Comparison of ENCODE assay signal across 1 cellular context in the genomic region with DNA sequence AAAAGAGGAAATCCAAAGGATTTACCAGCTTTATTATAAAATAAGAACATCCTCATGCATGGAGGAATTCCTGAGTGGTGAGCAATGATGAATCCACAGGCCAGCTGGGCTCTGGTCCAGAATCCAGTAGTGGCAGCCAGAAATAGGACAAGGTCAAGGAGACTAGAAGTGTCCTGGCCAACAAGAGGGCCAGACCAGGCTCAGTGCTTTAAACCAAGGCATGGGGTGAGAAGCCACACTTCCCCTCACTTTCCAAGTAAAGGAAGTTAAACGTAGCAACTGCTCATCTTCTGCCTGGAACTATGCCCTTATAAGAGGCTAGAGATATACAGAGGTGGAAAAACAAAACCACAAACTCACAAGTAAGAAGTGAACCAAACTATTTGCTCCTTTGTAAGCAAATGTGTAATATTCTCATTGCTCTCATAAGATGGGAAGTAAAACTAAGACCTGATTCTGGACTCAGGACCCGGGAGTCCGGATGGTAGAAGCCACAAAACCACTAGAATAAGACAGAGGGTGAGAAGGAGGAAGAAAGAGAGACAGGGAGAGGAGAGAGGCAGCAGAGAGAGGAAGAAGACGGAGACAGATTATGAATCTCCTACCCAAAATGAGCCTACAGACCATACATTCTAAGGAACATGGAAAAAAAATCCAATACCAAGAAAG.
TF ChIP-seq lines count a peak whose summit lies in the region.

No MANE protein-coding gene starts in this region.

TF ChIP-seq in A549, 52 proteins besides CTCF, POLR2A, EP300 and RAD21 (continued from another document):
- TF ChIP-seq, protein P1, sequence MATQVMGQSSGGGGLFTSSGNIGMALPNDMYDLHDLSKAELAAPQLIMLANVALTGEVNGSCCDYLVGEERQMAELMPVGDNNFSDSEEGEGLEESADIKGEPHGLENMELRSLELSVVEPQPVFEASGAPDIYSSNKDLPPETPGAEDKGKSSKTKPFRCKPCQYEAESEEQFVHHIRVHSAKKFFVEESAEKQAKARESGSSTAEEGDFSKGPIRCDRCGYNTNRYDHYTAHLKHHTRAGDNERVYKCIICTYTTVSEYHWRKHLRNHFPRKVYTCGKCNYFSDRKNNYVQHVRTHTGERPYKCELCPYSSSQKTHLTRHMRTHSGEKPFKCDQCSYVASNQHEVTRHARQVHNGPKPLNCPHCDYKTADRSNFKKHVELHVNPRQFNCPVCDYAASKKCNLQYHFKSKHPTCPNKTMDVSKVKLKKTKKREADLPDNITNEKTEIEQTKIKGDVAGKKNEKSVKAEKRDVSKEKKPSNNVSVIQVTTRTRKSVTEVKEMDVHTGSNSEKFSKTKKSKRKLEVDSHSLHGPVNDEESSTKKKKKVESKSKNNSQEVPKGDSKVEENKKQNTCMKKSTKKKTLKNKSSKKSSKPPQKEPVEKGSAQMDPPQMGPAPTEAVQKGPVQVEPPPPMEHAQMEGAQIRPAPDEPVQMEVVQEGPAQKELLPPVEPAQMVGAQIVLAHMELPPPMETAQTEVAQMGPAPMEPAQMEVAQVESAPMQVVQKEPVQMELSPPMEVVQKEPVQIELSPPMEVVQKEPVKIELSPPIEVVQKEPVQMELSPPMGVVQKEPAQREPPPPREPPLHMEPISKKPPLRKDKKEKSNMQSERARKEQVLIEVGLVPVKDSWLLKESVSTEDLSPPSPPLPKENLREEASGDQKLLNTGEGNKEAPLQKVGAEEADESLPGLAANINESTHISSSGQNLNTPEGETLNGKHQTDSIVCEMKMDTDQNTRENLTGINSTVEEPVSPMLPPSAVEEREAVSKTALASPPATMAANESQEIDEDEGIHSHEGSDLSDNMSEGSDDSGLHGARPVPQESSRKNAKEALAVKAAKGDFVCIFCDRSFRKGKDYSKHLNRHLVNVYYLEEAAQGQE (IDR thresholded peaks at IDR 0.05): no peak
- TF ChIP-seq RFX5 (IDR thresholded peaks at IDR 0.05): no peak
- TF ChIP-seq JUNB (IDR thresholded peaks at IDR 0.05): peak; percentile 42
- TF ChIP-seq HOXB13 (CRISPR knock-in tag; IDR thresholded peaks at IDR 0.05; ENCODE audit: low read depth): no peak
- TF ChIP-seq TFCP2L1 (CRISPR knock-in tag; IDR thresholded peaks at IDR 0.05): no peak
- TF ChIP-seq, protein P2, sequence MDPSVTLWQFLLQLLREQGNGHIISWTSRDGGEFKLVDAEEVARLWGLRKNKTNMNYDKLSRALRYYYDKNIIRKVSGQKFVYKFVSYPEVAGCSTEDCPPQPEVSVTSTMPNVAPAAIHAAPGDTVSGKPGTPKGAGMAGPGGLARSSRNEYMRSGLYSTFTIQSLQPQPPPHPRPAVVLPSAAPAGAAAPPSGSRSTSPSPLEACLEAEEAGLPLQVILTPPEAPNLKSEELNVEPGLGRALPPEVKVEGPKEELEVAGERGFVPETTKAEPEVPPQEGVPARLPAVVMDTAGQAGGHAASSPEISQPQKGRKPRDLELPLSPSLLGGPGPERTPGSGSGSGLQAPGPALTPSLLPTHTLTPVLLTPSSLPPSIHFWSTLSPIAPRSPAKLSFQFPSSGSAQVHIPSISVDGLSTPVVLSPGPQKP (IDR thresholded peaks at IDR 0.05; ENCODE audit: low read depth, low read length): no peak
